In genomic region chr5:37837101-37838032, GRCh38 we compare ENCODE assay signal across 8 cellular contexts. TPM values are rescaled to one million over a fixed set of nuclear protein-coding genes. Genes with fewer than 3 reads are reported as not detected.
DNase-seq lines count a peak whose midpoint lies in the region; ATAC-seq, FAIRE-seq and TF ChIP-seq lines count a peak whose summit lies in the region.

No MANE protein-coding gene starts in this region.

- no peaks in the 10 kb centered on the region for H3K36me3 ChIP-seq in neutrophil
- H3K36me3 ChIP-seq in thyroid gland = no peaks in the 10 kb centered on the region

- peaks cover 85% of the 10 kb centered on the region for H3K27me3 Mint-ChIP-seq in activated T-cell treated with anti-CD3 and anti-CD28 coated beads, Interleukin-2, amount 50 U/mL, for 4 hours (ENCODE audit: low read depth)

- in situ Hi-C loops in ACHN (cut with HindIII; ENCODE audit: low pct_ligation_motif_present, low pct_unique_long_range_greater_than_20kb, low sequenced_read_pairs) = no loop called here

- H3K9me3 Mint-ChIP-seq in activated T-cell treated with anti-CD3 and anti-CD28 coated beads, Interleukin-2, amount 50 U/mL, for 4 hours = no peaks in the 10 kb centered on the region

- TF ChIP-seq CTCF in neutrophil (IDR thresholded peaks at IDR 0.05) (peak; percentile 56), thyroid gland (IDR thresholded peaks at IDR 0.05) (peak in 5 of 6 experiments; percentile 27 to 76 (median 63))

- peak overlapping the region; percentile 41 to 57 for H3K4me3 ChIP-seq in neutrophil (ENCODE audit: low read depth in 1 of 2, low read length in 1 of 2)
- peak overlapping the region in 1 of 3 donors; percentile 21 for H3K4me3 ChIP-seq in thyroid gland (replicated peaks in 1 of 3)

- intact Hi-C loops in thyroid gland (cut with DNase I) = loop anchor here (5.0 kb wide), 1 partner anchor 355 kb away; no protein-coding TSS in a partner anchor

- ATAC-seq in GM18517 (IDR thresholded peaks at IDR 0.05; ENCODE audit: unreplicated experiment) (peak; percentile 57), HG03108 (IDR thresholded peaks at IDR 0.05; ENCODE audit: unreplicated experiment) (peak; percentile 57)
- ATAC-seq in activated T-cell treated with anti-CD3 and anti-CD28 coated beads, Interleukin-2, amount 50 U/mL, for 4 hours = peak; percentile 26 to 32

- peaks cover 21% of the 10 kb centered on the region for H3K4me1 Mint-ChIP-seq in activated T-cell treated with anti-CD3 and anti-CD28 coated beads, Interleukin-2, amount 50 U/mL, for 4 hours (ENCODE audit: low read depth)

- peak; percentile 43 for DNase-seq in ACHN
- DNase-seq in NCI-H526 (lab: John Stamatoyannopoulos, UW) = peak; percentile 71 to 90
- DNase-seq in activated T-cell treated with anti-CD3 and anti-CD28 coated beads, Interleukin-2, amount 50 U/mL, for 4 hours = no peak
- DNase-seq in frontal cortex (ENCODE audit: low spot score in 2 of 2) = peak; percentile 81 to 85
- DNase-seq in thyroid gland = peak; percentile 52 to 64

- TF ChIP-seq POLR2A in thyroid gland (IDR thresholded peaks at IDR 0.05) = no peak

- H3K36me3 Mint-ChIP-seq in activated T-cell treated with anti-CD3 and anti-CD28 coated beads, Interleukin-2, amount 50 U/mL, for 4 hours (ENCODE audit: insufficient read depth) = peaks cover 2% of the 10 kb centered on the region

- H3K4me1 ChIP-seq in neutrophil (ENCODE audit: control insufficient read depth in 1 of 2, insufficient read depth in 1 of 2, low read depth in 1 of 2, low read length in 1 of 2) (peaks cover 20 to 27% of the 10 kb centered on the region in 2 experiments), thyroid gland (peaks cover 37% of the 10 kb centered on the region in 2 donors)

- 5 to 7% methylated on average over 44 to 45 of the region's 60 CpGs for WGBS in thyroid gland, 2 donors

- H3K9me3 ChIP-seq in neutrophil = no peaks in the 10 kb centered on the region
- H3K9me3 ChIP-seq in thyroid gland = no peaks in the 10 kb centered on the region

- peaks cover 100% of the 10 kb centered on the region for H3K27me3 ChIP-seq in neutrophil
- H3K27me3 ChIP-seq in thyroid gland = peaks cover 42% of the 10 kb centered on the region

- no peak for FAIRE-seq in frontal cortex (lab: Jason Lieb, UNC)

- peak overlapping the region; percentile 37 for H3K4me3 Mint-ChIP-seq in activated T-cell treated with anti-CD3 and anti-CD28 coated beads, Interleukin-2, amount 50 U/mL, for 4 hours

- H3K27ac ChIP-seq in neutrophil (no peak overlapping the region), thyroid gland (no peak overlapping the region)

RNA-seq across cellular contexts. Expression of gene GDNF, which starts 2.5 kb away (rescaled TPM):
- total RNA-seq in activated T-cell treated with anti-CD3 and anti-CD28 coated beads, Interleukin-2, amount 50 U/mL, for 4 hours = not detected
- total RNA-seq in frontal cortex (not detected), thyroid gland (not detected)
